ENCODE assay signal across 22 cellular contexts in genomic region chr17:851986-852385, GRCh38.
DNase-seq lines count a peak whose midpoint lies in the region; ATAC-seq and TF ChIP-seq lines count a peak whose summit lies in the region.
"Had no signal": no experiment of that assay in that cellular context is flagged by ENCODE, and none has a peak within 500 bp of the region (broad histone marks: within the 10 kb centered on the region; RNA-seq: fewer than 3 reads in every experiment).

No MANE protein-coding gene starts in this region.

- H4K8ac ChIP-seq in H9 (replicated peaks; ENCODE audit: insufficient read length, low read depth, low read length) = no peak overlapping the region

- DNase-seq in H9 (no peak), epithelial cell of prostate (ENCODE audit: low read depth, low spot score) (no peak), neural progenitor cell (ENCODE audit: low spot score) (no peak), NCI-H1694 (lab: John Stamatoyannopoulos, UW) (no peak), ovary (no peak)
- no peak for DNase-seq in effector memory CD8-positive, alpha-beta T cell
- DNase-seq: ACHN; activated CD4-positive, alpha-beta memory T cell treated with anti-CD3 and anti-CD28 coated beads, Interleukin-2, amount 10 ng/mL, durations not matched to agents 7 days and 5 days; activated effector memory CD4-positive, alpha-beta T cell treated with anti-CD3 and anti-CD28 coated beads, Interleukin-2, amount 50 U/mL, for 16 hours; brain microvascular endothelial cell; colonic mucosa; head of caudate nucleus; left cardiac atrium; NCI-H146; NCI-H526; stimulated activated CD4-positive, alpha-beta T cell treated with anti-CD3 and anti-CD28 coated beads, Interleukin-4, amount 100 ng/mL, for 24 hours; stimulated activated naive CD4-positive, alpha-beta T cell treated with Interleukin-2 at 50 U/mL for 16 hours had no signal

- H3K9me3 ChIP-seq in H9 (ENCODE audit: control insufficient read depth, low read depth, low read length) (no peaks in the 10 kb centered on the region), neural progenitor cell (ENCODE audit: low read depth) (no peaks in the 10 kb centered on the region), stomach smooth muscle (ENCODE audit: control insufficient read depth in 2 of 2, low read length in 2 of 2) (no peaks in the 10 kb centered on the region), ovary (no peaks in the 10 kb centered on the region)
- H3K9me3 ChIP-seq: colonic mucosa, SK-N-SH had no signal

- no peak overlapping the region for H3K4me3 Mint-ChIP-seq in H9
- H3K4me3 Mint-ChIP-seq in neural progenitor cell = peak overlapping the region; percentile 46
- no peak overlapping the region for H3K4me3 Mint-ChIP-seq in effector memory CD8-positive, alpha-beta T cell
- H3K4me3 Mint-ChIP-seq: activated CD4-positive, alpha-beta memory T cell treated with anti-CD3 and anti-CD28 coated beads, Interleukin-2, amount 10 ng/mL, durations not matched to agents 7 days and 5 days; memory B cell; type B pancreatic cell had no signal

- H2BK5ac ChIP-seq in H9 (ENCODE audit: insufficient read length, low read length) = no peak overlapping the region

- no peak overlapping the region for H3K23ac ChIP-seq in H9 (ENCODE audit: insufficient read length, low read depth, low read length)

- no peak overlapping the region for H3K4ac ChIP-seq in H9 (ENCODE audit: low read depth, low read length)

- no peak overlapping the region for H2BK12ac ChIP-seq in H9 (ENCODE audit: insufficient read length, low read depth, low read length)

- no peak overlapping the region for H3K4me2 ChIP-seq in H9 (ENCODE audit: insufficient read depth, insufficient read length, low read length)
- H3K4me2 ChIP-seq in neural progenitor cell = peak overlapping the region; percentile 4
- H3K4me2 ChIP-seq: SK-N-SH had no signal

- no peaks in the 10 kb centered on the region for H3K27me3 ChIP-seq in H9 (ENCODE audit: insufficient read depth, low read length)
- no peaks in the 10 kb centered on the region for H3K27me3 ChIP-seq in neural progenitor cell
- no peaks in the 10 kb centered on the region for H3K27me3 ChIP-seq in stomach smooth muscle (ENCODE audit: control insufficient read depth in 1 of 2, insufficient read depth in 2 of 2, low read length in 2 of 2)
- H3K27me3 ChIP-seq in ovary = no peaks in the 10 kb centered on the region
- H3K27me3 ChIP-seq: colonic mucosa had no signal

- no peak overlapping the region for H2AK5ac ChIP-seq in H9 (ENCODE audit: insufficient read length, low read length)

- no peak for TF ChIP-seq POLR2A in ovary (IDR thresholded peaks at IDR 0.05)

- H2BK120ac ChIP-seq in H9 (ENCODE audit: low read depth, low read length, poor library complexity, severe bottlenecking) = no peak overlapping the region

- H2BK20ac ChIP-seq in H9 (ENCODE audit: low read depth, low read length, poor library complexity, severe bottlenecking) = no peak overlapping the region

- H3K27ac Mint-ChIP-seq in H9 = peak overlapping the region in 2 of 3 experiments; percentile 94 to 95; a peak in 4 of 7 replicates
- peak overlapping the region; percentile 33 for H3K27ac Mint-ChIP-seq in neural progenitor cell
- H3K27ac Mint-ChIP-seq in effector memory CD8-positive, alpha-beta T cell = no peak overlapping the region
- H3K27ac Mint-ChIP-seq: activated CD4-positive, alpha-beta memory T cell treated with anti-CD3 and anti-CD28 coated beads, Interleukin-2, amount 10 ng/mL, durations not matched to agents 7 days and 5 days; memory B cell; type B pancreatic cell had no signal

- H3K23me2 ChIP-seq in H9 (ENCODE audit: insufficient read length, low read depth, low read length, poor library complexity, severe bottlenecking) = no peaks in the 10 kb centered on the region

- TF ChIP-seq EP300 in ovary (IDR thresholded peaks at IDR 0.05) = no peak

- peaks cover 0 to 5% (median under 1%) of the 10 kb centered on the region in 3 experiments; a peak in 2 of 7 replicates for H3K36me3 Mint-ChIP-seq in H9 (ENCODE audit: insufficient read depth in 1 of 3, low read depth in 3 of 3)
- H3K36me3 Mint-ChIP-seq in neural progenitor cell = peaks cover 19% of the 10 kb centered on the region
- H3K36me3 Mint-ChIP-seq in effector memory CD8-positive, alpha-beta T cell (ENCODE audit: insufficient read depth) = no peaks in the 10 kb centered on the region
- H3K36me3 Mint-ChIP-seq: memory B cell, type B pancreatic cell had no signal

- no peaks in the 10 kb centered on the region for H3K36me3 ChIP-seq in neural progenitor cell
- H3K36me3 ChIP-seq in stomach smooth muscle (ENCODE audit: control insufficient read depth in 2 of 2, insufficient read depth in 2 of 2, low read length in 2 of 2) = no peaks in the 10 kb centered on the region
- H3K36me3 ChIP-seq in ovary = no peaks in the 10 kb centered on the region
- H3K36me3 ChIP-seq: brain microvascular endothelial cell, colonic mucosa had no signal

- peaks cover 5% of the 10 kb centered on the region for H3K79me1 ChIP-seq in H9 (ENCODE audit: insufficient read depth, low read depth, low read length, poor library complexity, severe bottlenecking)

- whole genome bisulfite sequencing in H9 (ENCODE audit: extremely low coverage, insufficient read length, low lambda C conversion rate) = no CpG with 5 or more reads among the region's 13 CpGs
- 77 to 86% (median 84%) methylated on average over 13 of the region's 13 CpGs for WGBS in ovary, 3 donors

- H3K18ac ChIP-seq in H9 (ENCODE audit: insufficient read length, low read depth, low read length) = no peak overlapping the region

- H4K5ac ChIP-seq in H9 (ENCODE audit: insufficient read length, low read depth, low read length) = no peak overlapping the region

- no peaks in the 10 kb centered on the region for H4K20me1 ChIP-seq in H9 (ENCODE audit: control insufficient read depth, insufficient read depth, insufficient read length)
- H4K20me1 ChIP-seq in neural progenitor cell (ENCODE audit: low read depth) = peaks cover 63% of the 10 kb centered on the region

- H3K56ac ChIP-seq in H9 (ENCODE audit: insufficient read length, low read depth, low read length) = no peak overlapping the region

- no peak overlapping the region for H3K9ac ChIP-seq in H9 (ENCODE audit: extremely low read depth, insufficient read length, low read length)
- H3K9ac ChIP-seq in neural progenitor cell = no peak overlapping the region
- peak overlapping the region in 1 of 2 donors; percentile 29 for H3K9ac ChIP-seq in stomach smooth muscle (ENCODE audit: low read length in 2 of 2)
- H3K9ac ChIP-seq: SK-N-SH had no signal

- H4K91ac ChIP-seq in H9 (ENCODE audit: insufficient read length, low read depth, low read length) = no peak overlapping the region

- H3K9me3 Mint-ChIP-seq in H9 (no peaks in the 10 kb centered on the region; a peak in 1 of 5 replicates), neural progenitor cell (no peaks in the 10 kb centered on the region)
- H3K9me3 Mint-ChIP-seq in effector memory CD8-positive, alpha-beta T cell = no peaks in the 10 kb centered on the region
- H3K9me3 Mint-ChIP-seq: activated CD4-positive, alpha-beta memory T cell treated with anti-CD3 and anti-CD28 coated beads, Interleukin-2, amount 10 ng/mL, durations not matched to agents 7 days and 5 days; memory B cell; type B pancreatic cell had no signal

- H3K4me1 ChIP-seq in H9 (ENCODE audit: insufficient read depth, low read length) (no peaks in the 10 kb centered on the region), neural progenitor cell (peaks cover 58% of the 10 kb centered on the region), stomach smooth muscle (ENCODE audit: control insufficient read depth, insufficient read depth, low read length) (peaks cover 44% of the 10 kb centered on the region), ovary (ENCODE audit: insufficient read depth) (peaks cover 11% of the 10 kb centered on the region)

- intact Hi-C loops in ovary (cut with DNase I) = no loop called here

- no peak for ATAC-seq in HG02885 (IDR thresholded peaks at IDR 0.05; ENCODE audit: poor library complexity, unreplicated experiment)
- ATAC-seq in effector memory CD8-positive, alpha-beta T cell (replicated peaks) = no peak

- no peak overlapping the region for H3T11ph ChIP-seq in H9 (ENCODE audit: low read length)

- H3K27me3 Mint-ChIP-seq in H9 (ENCODE audit: low read depth) (no peaks in the 10 kb centered on the region), neural progenitor cell (ENCODE audit: insufficient read depth, low read depth) (peaks cover 3% of the 10 kb centered on the region)
- H3K27me3 Mint-ChIP-seq in effector memory CD8-positive, alpha-beta T cell = peaks cover 34 to 65% of the 10 kb centered on the region in 2 donors
- H3K27me3 Mint-ChIP-seq: type B pancreatic cell had no signal

- H2BK15ac ChIP-seq in H9 (ENCODE audit: low read depth, low read length) = no peak overlapping the region

- H3K79me2 ChIP-seq in H9 (ENCODE audit: insufficient read depth, low read length) (no peaks in the 10 kb centered on the region; the same call in 1 of the 2 replicates), neural progenitor cell (ENCODE audit: low read depth) (peaks cover 47% of the 10 kb centered on the region)

- H2AFZ ChIP-seq in H9 (ENCODE audit: low read length) = no peak overlapping the region
- H2AFZ ChIP-seq in neural progenitor cell (replicated peaks) = no peak overlapping the region

- H3K4me3 ChIP-seq in neural progenitor cell (no peak overlapping the region), stomach smooth muscle (ENCODE audit: low read length in 2 of 2) (peak overlapping the region in 1 of 2 donors; percentile 8), ovary (no peak overlapping the region)
- H3K4me3 ChIP-seq: colonic mucosa had no signal

- TF ChIP-seq CTCF in H9 (conservative IDR thresholded peaks at IDR 0.05) = no peak
- no peak for TF ChIP-seq CTCF in neural progenitor cell (IDR thresholded peaks at IDR 0.05)
- TF ChIP-seq CTCF in ovary (IDR thresholded peaks at IDR 0.05) = no peak

- H3K27ac ChIP-seq in H9 (ENCODE audit: insufficient read length, low read depth, low read length) = no peak overlapping the region
- peak overlapping the region; percentile 76 for H3K27ac ChIP-seq in epithelial cell of prostate
- H3K27ac ChIP-seq in neural progenitor cell = peak overlapping the region; percentile 17
- peak overlapping the region; percentile 90 for H3K27ac ChIP-seq in stomach smooth muscle (ENCODE audit: low read length)
- H3K27ac ChIP-seq in ovary = no peak overlapping the region
- H3K27ac ChIP-seq: brain microvascular endothelial cell had no signal

- H3K14ac ChIP-seq in H9 (ENCODE audit: insufficient read depth, low read length) = no peak overlapping the region; the same call in 1 of the 2 replicates

- H3K4me1 Mint-ChIP-seq in H9 = peaks cover 56 to 60% of the 10 kb centered on the region in 2 experiments
- H3K4me1 Mint-ChIP-seq in neural progenitor cell = peaks cover 65% of the 10 kb centered on the region
- peaks cover 2 to 3% of the 10 kb centered on the region in 2 donors for H3K4me1 Mint-ChIP-seq in effector memory CD8-positive, alpha-beta T cell (ENCODE audit: low read depth in 2 of 2)
- H3K4me1 Mint-ChIP-seq: activated CD4-positive, alpha-beta memory T cell treated with anti-CD3 and anti-CD28 coated beads, Interleukin-2, amount 10 ng/mL, durations not matched to agents 7 days and 5 days; memory B cell had no signal

- peaks cover 28% of the 10 kb centered on the region for H3F3A ChIP-seq in neural progenitor cell (ENCODE audit: low read depth)

Comparison
In these comparisons a context has a peak if more than half of its experiments do, and no peak if none do; other contexts are left out.
1. H3K27ac ChIP-seq: peak in epithelial cell of prostate (single experiment), neural progenitor cell (single experiment) and stomach smooth muscle (single experiment); none in H9 (single experiment) and ovary (0 of 2).
2. H3K27ac Mint-ChIP-seq: peak in H9 (2 of 3) and neural progenitor cell (single experiment); none in effector memory CD8-positive, alpha-beta T cell (0 of 2).